Comparison of ENCODE assay signal across 19 cellular contexts in genomic region chr4:23202712-23203247, GRCh38.
"Had no signal": no experiment of that assay in that cellular context is flagged by ENCODE, and none has a peak within 500 bp of the region (broad histone marks: within the 10 kb centered on the region; RNA-seq: fewer than 3 reads in every experiment).

No MANE protein-coding gene starts in this region.

- DNase-seq: effector CD4-positive, alpha-beta T cell; endodermal cell; heart left ventricle; hippocampal formation; mesendoderm; nucleus accumbens; ovary; small intestine; stimulated activated CD4-positive, alpha-beta T cell treated with anti-CD3 and anti-CD28 coated beads, Interleukin-12 subunit alpha, Interleukin-12 subunit beta, amount 100 ng/mL, for 4 hours; stimulated activated naive CD4-positive, alpha-beta T cell; stomach; substantia nigra; trophoblast cell had no signal

- H2AFZ ChIP-seq: neural progenitor cell had no signal

- ATAC-seq: heart left ventricle; natural killer cell treated with Interleukin-12 subunit alpha and Interleukin-12 subunit beta and Interleukin-15 and Interleukin-18, amount 100 ng/mL, for 72 hours had no signal

- H3K4me2 ChIP-seq: neural progenitor cell had no signal

- H3K9ac ChIP-seq: neural progenitor cell had no signal

- H3K36me3 ChIP-seq: heart left ventricle, neural progenitor cell, ovary, right atrium auricular region, stomach, thoracic aorta had no signal

- H3K27ac ChIP-seq: coronary artery, heart left ventricle, neural progenitor cell, ovary, right atrium auricular region, stomach, thoracic aorta had no signal

- H3K27me3 ChIP-seq: heart left ventricle, neural progenitor cell, ovary, right atrium auricular region, stomach had no signal

- H3K4me1 ChIP-seq: heart left ventricle, neural progenitor cell, right atrium auricular region had no signal

- FAIRE-seq: frontal cortex, small intestine had no signal

- H3K9me3 ChIP-seq: ovary, thoracic aorta had no signal

- H3K4me3 ChIP-seq: coronary artery, heart left ventricle, neural progenitor cell, ovary, right atrium auricular region, stomach, thoracic aorta had no signal
